Comparison of ENCODE assay signal across 1 cellular context in genomic region chr4:2482693-2483092, GRCh38.
TF ChIP-seq lines count a peak whose summit lies in the region.

No MANE protein-coding gene starts in this region.

TF ChIP-seq in GM23338, 12 proteins besides CTCF, POLR2A, EP300 and RAD21 (continued from another document):
- TF ChIP-seq REST (IDR thresholded peaks at IDR 0.05; ENCODE audit: unreplicated experiment) (no peak), ZNF114 (CRISPR knock-in tag; IDR thresholded peaks at IDR 0.05) (no peak), NANOG (IDR thresholded peaks at IDR 0.05; ENCODE audit: borderline replicate concordance) (no peak), CREB1 (CRISPR knock-in tag; IDR thresholded peaks at IDR 0.05; ENCODE audit: low read depth) (no peak), EZH2 (IDR thresholded peaks at IDR 0.05; ENCODE audit: low read depth, unreplicated experiment) (no peak), POLR2AphosphoS5 (IDR thresholded peaks at IDR 0.05; ENCODE audit: low read depth) (no peak), ZNF462 (CRISPR knock-in tag; IDR thresholded peaks at IDR 0.05) (no peak), ZNF331 (CRISPR knock-in tag; IDR thresholded peaks at IDR 0.05; ENCODE audit: low read depth) (no peak)
